30 cellular contexts compared by ENCODE assay signal in genomic region chr10:80057171-80057570, GRCh38.
"Had no signal": no experiment of that assay in that cellular context is flagged by ENCODE, and none has a peak within 500 bp of the region (broad histone marks: within the 10 kb centered on the region; RNA-seq: fewer than 3 reads in every experiment).

No MANE protein-coding gene starts in this region.

- DNase-seq: activated CD4-positive, alpha-beta memory T cell treated with anti-CD3 and anti-CD28 coated beads for 36 hours; activated CD4-positive, alpha-beta T cell treated with anti-CD3 and anti-CD28 coated beads for 36 hours; activated CD4-positive, alpha-beta T cell treated with anti-CD3 and anti-CD28 coated beads, Interleukin-2, amount 10 ng/mL, durations not matched to agents 24 days and 14 days; activated CD4-positive, CD25-positive, alpha-beta regulatory T cell; activated CD4-positive, CD25-positive, alpha-beta regulatory T cell treated with anti-CD3 and anti-CD28 coated beads, Interleukin-2, amount 50 U/mL, for 72 hours; activated CD8-positive, alpha-beta memory T cell treated with anti-CD3 and anti-CD28 coated beads, Interleukin-2, amount 10 ng/mL, durations not matched to agents 7 days and 5 days; activated CD8-positive, alpha-beta memory T cell treated with anti-CD3 and anti-CD28 coated beads, Interleukin-2, amount 50 U/mL, for 4 hours; activated CD8-positive, alpha-beta T cell treated with anti-CD3 and anti-CD28 coated beads, Interleukin-2, amount 10 ng/mL, durations not matched to agents 7 days and 5 days; activated effector memory CD4-positive, alpha-beta T cell treated with anti-CD3 and anti-CD28 coated beads, Interleukin-2, amount 50 U/mL, for 16 hours; activated naive CD4-positive, alpha-beta T cell; activated naive CD4-positive, alpha-beta T cell treated with anti-CD3 and anti-CD28 coated beads, Interleukin-2, amount 10 ng/mL, durations not matched to agents 7 days and 5 days; activated naive CD8-positive, alpha-beta T cell treated with anti-CD3 and anti-CD28 coated beads, Interleukin-2, amount 10 ng/mL, durations not matched to agents 7 days and 5 days; activated T-cell treated with anti-CD3 and anti-CD28 coated beads, Interleukin-2, amount 50 U/mL, for 1 hour; activated T-cell treated with anti-CD3 and anti-CD28 coated beads, Interleukin-2, amount 50 U/mL, for 48 hours; central memory CD4-positive, alpha-beta T cell; cortex of kidney; dermis blood vessel endothelial cell; effector CD4-positive, alpha-beta T cell; foreskin fibroblast; head of caudate nucleus; T-helper 1 cell; T-helper 2 cell had no signal

- H3K4me3 Mint-ChIP-seq: activated CD4-positive, alpha-beta memory T cell treated with anti-CD3 and anti-CD28 coated beads for 36 hours; activated CD4-positive, alpha-beta T cell treated with anti-CD3 and anti-CD28 coated beads for 36 hours; activated CD4-positive, alpha-beta T cell treated with anti-CD3 and anti-CD28 coated beads, Interleukin-2, amount 10 ng/mL, durations not matched to agents 24 days and 14 days; activated CD8-positive, alpha-beta memory T cell treated with anti-CD3 and anti-CD28 coated beads, Interleukin-2, amount 10 ng/mL, durations not matched to agents 7 days and 5 days; activated CD8-positive, alpha-beta T cell treated with anti-CD3 and anti-CD28 coated beads, Interleukin-2, amount 10 ng/mL, durations not matched to agents 7 days and 5 days; activated naive CD4-positive, alpha-beta T cell treated with anti-CD3 and anti-CD28 coated beads, Interleukin-2, amount 10 ng/mL, durations not matched to agents 7 days and 5 days; activated naive CD8-positive, alpha-beta T cell treated with anti-CD3 and anti-CD28 coated beads, Interleukin-2, amount 10 ng/mL, durations not matched to agents 7 days and 5 days; activated T-helper 1 cell treated with anti-CD3 and anti-CD28 coated beads, Interleukin-12 subunit alpha, Interleukin-12 subunit beta, Interleukin-2, Interleukin-4 antibody, amounts not matched to agents 30 ng/mL and 10 ng/mL and 1 ng/mL, durations not matched to agents 14 hours and 24 hours and 36 hours; brain had no signal

- H3K4me1 Mint-ChIP-seq: activated CD4-positive, alpha-beta T cell treated with anti-CD3 and anti-CD28 coated beads for 36 hours; activated CD8-positive, alpha-beta memory T cell treated with anti-CD3 and anti-CD28 coated beads, Interleukin-2, amount 10 ng/mL, durations not matched to agents 7 days and 5 days; brain had no signal

- H3K9me3 ChIP-seq: ascending aorta, breast epithelium had no signal

- H3K27me3 Mint-ChIP-seq: activated CD4-positive, alpha-beta memory T cell treated with anti-CD3 and anti-CD28 coated beads for 36 hours; activated CD4-positive, alpha-beta T cell treated with anti-CD3 and anti-CD28 coated beads for 36 hours; activated CD8-positive, alpha-beta memory T cell treated with anti-CD3 and anti-CD28 coated beads, Interleukin-2, amount 10 ng/mL, durations not matched to agents 7 days and 5 days; activated naive CD4-positive, alpha-beta T cell treated with anti-CD3 and anti-CD28 coated beads, Interleukin-2, amount 10 ng/mL, durations not matched to agents 7 days and 5 days; activated naive CD8-positive, alpha-beta T cell treated with anti-CD3 and anti-CD28 coated beads, Interleukin-2, amount 10 ng/mL, durations not matched to agents 7 days and 5 days had no signal

- H3K27ac Mint-ChIP-seq: activated CD4-positive, alpha-beta memory T cell treated with anti-CD3 and anti-CD28 coated beads for 36 hours; activated CD4-positive, alpha-beta T cell treated with anti-CD3 and anti-CD28 coated beads for 36 hours; activated CD4-positive, alpha-beta T cell treated with anti-CD3 and anti-CD28 coated beads, Interleukin-2, amount 10 ng/mL, durations not matched to agents 24 days and 14 days; activated CD8-positive, alpha-beta memory T cell treated with anti-CD3 and anti-CD28 coated beads, Interleukin-2, amount 10 ng/mL, durations not matched to agents 7 days and 5 days; activated CD8-positive, alpha-beta T cell treated with anti-CD3 and anti-CD28 coated beads, Interleukin-2, amount 10 ng/mL, durations not matched to agents 7 days and 5 days; activated naive CD4-positive, alpha-beta T cell treated with anti-CD3 and anti-CD28 coated beads, Interleukin-2, amount 10 ng/mL, durations not matched to agents 7 days and 5 days; activated naive CD4-positive, alpha-beta T cell treated with anti-CD3 and anti-CD28 coated beads, Interleukin-2, amount 50 U/mL, for 72 hours; activated naive CD8-positive, alpha-beta T cell treated with anti-CD3 and anti-CD28 coated beads, Interleukin-2, amount 10 ng/mL, durations not matched to agents 7 days and 5 days; activated T-helper 1 cell treated with anti-CD3 and anti-CD28 coated beads, Interleukin-12 subunit alpha, Interleukin-12 subunit beta, Interleukin-2, Interleukin-4 antibody, amounts not matched to agents 30 ng/mL and 10 ng/mL and 1 ng/mL, durations not matched to agents 14 hours and 24 hours and 36 hours; activated T-helper 2 cell treated with anti-CD3 and anti-CD28 coated beads, Interferon-gamma antibody, Interleukin-2, Interleukin-4, amounts not matched to agents 10 μg/mL and 5 μg/mL and 100 μg/mL, durations not matched to agents 14 hours and 24 hours and 36 hours; brain had no signal

- H3K27ac ChIP-seq: ascending aorta, breast epithelium, cardiac muscle cell, epithelial cell of prostate had no signal

- H3K36me3 Mint-ChIP-seq: activated CD4-positive, alpha-beta memory T cell treated with anti-CD3 and anti-CD28 coated beads for 36 hours; activated CD8-positive, alpha-beta memory T cell treated with anti-CD3 and anti-CD28 coated beads, Interleukin-2, amount 10 ng/mL, durations not matched to agents 7 days and 5 days; activated naive CD4-positive, alpha-beta T cell treated with anti-CD3 and anti-CD28 coated beads, Interleukin-2, amount 10 ng/mL, durations not matched to agents 7 days and 5 days; activated naive CD4-positive, alpha-beta T cell treated with anti-CD3 and anti-CD28 coated beads, Interleukin-2, amount 50 U/mL, for 72 hours; activated naive CD8-positive, alpha-beta T cell treated with anti-CD3 and anti-CD28 coated beads, Interleukin-2, amount 10 ng/mL, durations not matched to agents 7 days and 5 days; brain had no signal

- H3K9me3 Mint-ChIP-seq: activated CD4-positive, alpha-beta memory T cell treated with anti-CD3 and anti-CD28 coated beads for 36 hours; activated CD4-positive, alpha-beta T cell treated with anti-CD3 and anti-CD28 coated beads, Interleukin-2, amount 10 ng/mL, durations not matched to agents 24 days and 14 days; activated naive CD4-positive, alpha-beta T cell treated with anti-CD3 and anti-CD28 coated beads, Interleukin-2, amount 10 ng/mL, durations not matched to agents 7 days and 5 days; activated naive CD4-positive, alpha-beta T cell treated with anti-CD3 and anti-CD28 coated beads, Interleukin-2, amount 50 U/mL, for 72 hours; activated naive CD8-positive, alpha-beta T cell treated with anti-CD3 and anti-CD28 coated beads, Interleukin-2, amount 10 ng/mL, durations not matched to agents 7 days and 5 days; activated T-helper 1 cell treated with anti-CD3 and anti-CD28 coated beads, Interleukin-12 subunit alpha, Interleukin-12 subunit beta, Interleukin-2, Interleukin-4 antibody, amounts not matched to agents 30 ng/mL and 10 ng/mL and 1 ng/mL, durations not matched to agents 14 hours and 24 hours and 36 hours; activated T-helper 2 cell treated with anti-CD3 and anti-CD28 coated beads, Interferon-gamma antibody, Interleukin-2, Interleukin-4, amounts not matched to agents 10 μg/mL and 5 μg/mL and 100 μg/mL, durations not matched to agents 14 hours and 24 hours and 36 hours; brain had no signal

- H3K36me3 ChIP-seq: ascending aorta, breast epithelium, cardiac muscle cell had no signal

- H3K4me1 ChIP-seq: ascending aorta, breast epithelium had no signal

- H3K27me3 ChIP-seq: ascending aorta, breast epithelium, cardiac muscle cell had no signal

- ATAC-seq: activated CD4-positive, alpha-beta T cell treated with anti-CD3 and anti-CD28 coated beads for 36 hours; activated CD8-positive, alpha-beta memory T cell treated with anti-CD3 and anti-CD28 coated beads, Interleukin-2, amount 10 ng/mL, durations not matched to agents 7 days and 5 days; activated CD8-positive, alpha-beta T cell treated with anti-CD3 and anti-CD28 coated beads, Interleukin-2, amount 10 ng/mL, durations not matched to agents 7 days and 5 days; activated naive CD4-positive, alpha-beta T cell treated with anti-CD3 and anti-CD28 coated beads, Interleukin-2, amount 50 U/mL, for 72 hours had no signal

- H3K4me3 ChIP-seq: ascending aorta, breast epithelium, cardiac muscle cell had no signal
